11 cellular contexts compared by ENCODE assay signal in genomic region chr1:50109647-50110075, GRCh38. TPM values are rescaled to one million over a fixed set of nuclear protein-coding genes. Genes with fewer than 3 reads are reported as not detected.
DNase-seq lines count a peak whose midpoint lies in the region; ATAC-seq, FAIRE-seq and TF ChIP-seq lines count a peak whose summit lies in the region.
"Had no signal": no experiment of that assay in that cellular context is flagged by ENCODE, and none has a peak within 500 bp of the region (broad histone marks: within the 10 kb centered on the region; RNA-seq: fewer than 3 reads in every experiment).

No MANE protein-coding gene starts in this region.

- H3K4me3 ChIP-seq in right lobe of liver (no peak overlapping the region), HepG2 (replicated peaks in 1 of 3; ENCODE audit: insufficient read depth in 1 of 3, low read depth in 2 of 3, low read length in 3 of 3) (no peak overlapping the region), endodermal cell (ENCODE audit: low read length) (no peak overlapping the region), upper lobe of right lung (no peak overlapping the region), gastroesophageal sphincter (no peak overlapping the region)
- H3K4me3 ChIP-seq: skin epidermis had no signal

- peaks cover 71% of the 10 kb centered on the region for H3K4me1 Mint-ChIP-seq in endodermal cell

- BruUV-seq in HepG2 (replicated peaks; lab: Mats Ljungman, UMichigan): no TSS peak

- no peak for TF ChIP-seq RAD21 in HepG2 (CRISPR knock-in tag; IDR thresholded peaks at IDR 0.05)

- H2AFZ ChIP-seq in HepG2 (ENCODE audit: low read length): no peak overlapping the region

- H4K20me1 ChIP-seq in HepG2 (ENCODE audit: insufficient read depth, low read length): no peaks in the 10 kb centered on the region

- H3K27ac Mint-ChIP-seq in endodermal cell: no peak overlapping the region
- H3K27ac Mint-ChIP-seq: CD4-positive, CD25-positive, alpha-beta regulatory T cell had no signal

- TF ChIP-seq POLR2A in right lobe of liver (IDR thresholded peaks at IDR 0.05): no peak
- TF ChIP-seq POLR2A in HepG2 (IDR thresholded peaks at IDR 0.05; ENCODE audit: insufficient read depth in 1 of 2, low read depth in 2 of 2, low read length in 2 of 2): no peak
- no peak for TF ChIP-seq POLR2A in gastroesophageal sphincter (IDR thresholded peaks at IDR 0.05)

- no peak for TF ChIP-seq EP300 in HepG2 (IDR thresholded peaks at IDR 0.05; ENCODE audit: low read depth in 2 of 2, low read length in 2 of 2)
- no peak for TF ChIP-seq EP300 in HepG2 (CRISPR knock-in tag; IDR thresholded peaks at IDR 0.05; ENCODE audit: borderline replicate concordance)
- TF ChIP-seq EP300 in gastroesophageal sphincter (IDR thresholded peaks at IDR 0.05): no peak

- DNase-seq in right lobe of liver (no peak), HepG2 (ENCODE audit: low spot score) (no peak), NCI-H748 (lab: John Stamatoyannopoulos, UW; ENCODE audit: unreplicated experiment) (peak; percentile 83), endodermal cell (no peak), upper lobe of right lung (no peak)

- H3K4me1 ChIP-seq in right lobe of liver: no peaks in the 10 kb centered on the region
- no peaks in the 10 kb centered on the region for H3K4me1 ChIP-seq in HepG2 (ENCODE audit: insufficient read depth, low read length)
- H3K4me1 ChIP-seq in endodermal cell (ENCODE audit: control insufficient read depth, insufficient read depth, low read length): no peaks in the 10 kb centered on the region
- no peaks in the 10 kb centered on the region for H3K4me1 ChIP-seq in upper lobe of right lung
- H3K4me1 ChIP-seq in gastroesophageal sphincter: peaks cover 0 to 6% (median 0%) of the 10 kb centered on the region in 3 donors

- POLR2A ChIA-PET in HepG2 (lab: Yijun Ruan, JAX): no interaction called here

- no peaks in the 10 kb centered on the region for H3K79me2 ChIP-seq in HepG2 (ENCODE audit: insufficient read depth, low read length)

- no peaks in the 10 kb centered on the region for H3K36me3 Mint-ChIP-seq in endodermal cell (ENCODE audit: low read depth)
- H3K36me3 Mint-ChIP-seq: CD4-positive, CD25-positive, alpha-beta regulatory T cell had no signal

- H3K27ac ChIP-seq in right lobe of liver: no peak overlapping the region
- no peak overlapping the region for H3K27ac ChIP-seq in HepG2 (ENCODE audit: extremely low read length, insufficient read depth, low read length)
- peak overlapping the region; percentile 92 for H3K27ac ChIP-seq in endodermal cell (ENCODE audit: low read depth, low read length)
- H3K27ac ChIP-seq in upper lobe of right lung: no peak overlapping the region
- no peak overlapping the region for H3K27ac ChIP-seq in gastroesophageal sphincter
- H3K27ac ChIP-seq: skin epidermis had no signal

- ATAC-seq in right lobe of liver (peak; percentile 28 to 62 (median 52)), HepG2 (no peak), upper lobe of right lung (peak; percentile 70), HG02571 (IDR thresholded peaks at IDR 0.05; ENCODE audit: unreplicated experiment) (no peak), gastroesophageal sphincter (no peak), HG03196 (IDR thresholded peaks at IDR 0.05; ENCODE audit: unreplicated experiment) (no peak)

- no peak overlapping the region for H3K9ac ChIP-seq in HepG2 (ENCODE audit: insufficient read depth, low read depth, low read length)
- H3K9ac ChIP-seq in endodermal cell (ENCODE audit: extremely low read depth, low read length, poor library complexity, severe bottlenecking): no peak overlapping the region

- CTCF ChIA-PET in HepG2 (lab: Yijun Ruan, JAX; ENCODE audit: low intra/inter-chr PET ratio, low total read pairs): no interaction called here

- H3K27me3 Mint-ChIP-seq in endodermal cell (ENCODE audit: insufficient read depth): no peaks in the 10 kb centered on the region

- no peak for FAIRE-seq in HepG2 (lab: Jason Lieb, UNC)

- peaks cover 3 to 6% of the 10 kb centered on the region in 2 donors for H3K27me3 ChIP-seq in right lobe of liver
- peaks cover 0 to 13% of the 10 kb centered on the region in 2 experiments; a peak in 3 of 5 replicates for H3K27me3 ChIP-seq in HepG2 (ENCODE audit: control insufficient read depth in 1 of 2, insufficient read depth in 2 of 2, low read length in 2 of 2)
- no peaks in the 10 kb centered on the region for H3K27me3 ChIP-seq in endodermal cell (ENCODE audit: control insufficient read depth, insufficient read depth, low read length, poor library complexity, severe bottlenecking)
- H3K27me3 ChIP-seq in upper lobe of right lung: peaks cover 33% of the 10 kb centered on the region
- H3K27me3 ChIP-seq in gastroesophageal sphincter: peaks cover 59% of the 10 kb centered on the region

- peak overlapping the region; percentile 38 for H3K4me3 Mint-ChIP-seq in endodermal cell

- TF ChIP-seq CTCF in right lobe of liver (IDR thresholded peaks at IDR 0.05) (no peak), HepG2 (CRISPR knock-in tag; IDR thresholded peaks at IDR 0.05) (no peak), endodermal cell (conservative IDR thresholded peaks at IDR 0.05) (no peak), upper lobe of right lung (IDR thresholded peaks at IDR 0.05) (no peak), gastroesophageal sphincter (IDR thresholded peaks at IDR 0.05) (no peak)

- in situ Hi-C loops in HepG2 (cut with HindIII; ENCODE audit: extremely low pct_ligation_motif_present, low pct_unique_long_range_greater_than_20kb): no loop called here

- H3K9me3 ChIP-seq in right lobe of liver (no peaks in the 10 kb centered on the region), HepG2 (ENCODE audit: low read length) (no peaks in the 10 kb centered on the region), endodermal cell (ENCODE audit: control insufficient read depth, low read length) (peaks cover 18% of the 10 kb centered on the region), upper lobe of right lung (no peaks in the 10 kb centered on the region), gastroesophageal sphincter (no peaks in the 10 kb centered on the region)

- H3K36me3 ChIP-seq in right lobe of liver (no peaks in the 10 kb centered on the region), HepG2 (replicated peaks in 1 of 2; ENCODE audit: control insufficient read depth in 1 of 2, insufficient read depth in 2 of 2, low read length in 2 of 2) (no peaks in the 10 kb centered on the region), endodermal cell (ENCODE audit: control insufficient read depth, insufficient read depth, low read length) (no peaks in the 10 kb centered on the region), upper lobe of right lung (no peaks in the 10 kb centered on the region), gastroesophageal sphincter (no peaks in the 10 kb centered on the region)

- H3K9me3 Mint-ChIP-seq in endodermal cell: no peaks in the 10 kb centered on the region

- no peak overlapping the region for H3K4me2 ChIP-seq in HepG2 (ENCODE audit: low read depth, low read length)

- intact Hi-C loops in right lobe of liver (cut with DNase I) (no loop called here), HepG2 (cut with micrococcal nuclease; ENCODE audit: unreplicated experiment) (loop anchor here (10.0 kb wide), 1 partner anchor 165 kb away; no protein-coding TSS in a partner anchor), upper lobe of right lung (cut with DNase I) (no loop called here)

- 27% methylated on average over 7 of the region's 8 CpGs for WGBS in right lobe of liver (ENCODE audit: insufficient coverage, low coverage, low lambda C conversion rate, missing lambda C conversion rate)
- 39% methylated on average over 8 of the region's 8 CpGs for WGBS in HepG2 (ENCODE audit: low lambda C conversion rate)
- WGBS in endodermal cell (ENCODE audit: insufficient coverage in 1 of 2, insufficient read length in 1 of 2), 2 experiments: 71 to 86% methylated on average over 5 to 8 of the region's 8 CpGs
- WGBS in gastroesophageal sphincter (ENCODE audit: low coverage in 1 of 2), 2 donors: 22 to 37% methylated on average over 7 to 8 of the region's 8 CpGs

TF ChIP-seq in HepG2, 621 proteins besides CTCF, POLR2A, EP300 and RAD21 (continues in another document):
- TF ChIP-seq ETS1 (CRISPR knock-in tag; IDR thresholded peaks at IDR 0.05): no peak

RNA-seq across cellular contexts. Expression of gene ELAVL4, which starts 0.9 kb away (rescaled TPM):
- total RNA-seq in right lobe of liver (under 1 TPM in 3 of 6 experiments, not detected in 3; 0.19 to 0.66 (median 0.37) TPM), HepG2 (2016; rRNA removed; fragmentation: Illumina TruSeq; extraction: Trizol) (not detected in 2 replicates), endodermal cell (10 to 100 TPM in 1 of 2 donors, 1 to 10 TPM in 1; 4.0 to 10.3 TPM), upper lobe of right lung (0.12 TPM), gastroesophageal sphincter (1 to 10 TPM in 2 of 4 donors, under 1 TPM in 1, not detected in 1; 0.23 to 2.4 (median 2.0) TPM)
- not detected in 2 replicates for total RNA-seq in HepG2 (2016; cell fraction: cytosol; rRNA removed; fragmentation: Illumina TruSeq; extraction: Trizol; ENCODE audit: low read depth)
- not detected in 2 replicates for total RNA-seq in HepG2 (2016; cell fraction: insoluble cytoplasmic fraction; rRNA removed; fragmentation: Illumina TruSeq; extraction: Trizol)
- total RNA-seq in HepG2 (2016; cell fraction: membrane; rRNA removed; fragmentation: Illumina TruSeq; extraction: Trizol): not detected in 2 replicates
- not detected in 2 replicates for total RNA-seq in HepG2 (2016; cell fraction: nucleus; rRNA removed; fragmentation: Illumina TruSeq; extraction: Trizol)
- polyA plus RNA-seq in HepG2 (2011; rRNA removed): not detected in 2 replicates
- not detected in 2 replicates for polyA plus RNA-seq in HepG2 (2011; cell fraction: cytosol; rRNA removed)
- polyA plus RNA-seq in HepG2 (2011; cell fraction: nucleus; rRNA removed): not detected in 2 replicates
- not detected in 2 replicates for polyA plus RNA-seq in HepG2 (2012)
- polyA plus RNA-seq in HepG2 (2016; cell fraction: cytosol; fragmentation: Illumina TruSeq; extraction: Trizol; ENCODE audit: low read depth): not detected in 2 replicates
- polyA plus RNA-seq in HepG2 (2016; cell fraction: insoluble cytoplasmic fraction; fragmentation: Illumina TruSeq; extraction: Trizol; ENCODE audit: low read depth): not detected in 2 replicates
- not detected in 2 replicates for polyA plus RNA-seq in HepG2 (2016; cell fraction: membrane; fragmentation: Illumina TruSeq; extraction: Trizol; ENCODE audit: low read depth)
- not detected in 2 replicates for polyA plus RNA-seq in HepG2 (2016; cell fraction: nucleus; fragmentation: Illumina TruSeq; extraction: Trizol; ENCODE audit: insufficient read depth, low read depth)
- not detected in 2 replicates for polyA minus RNA-seq in HepG2 (2011; rRNA and poly(A)+ RNA removed; ENCODE audit: low replicate concordance)
- not detected in 2 replicates for polyA minus RNA-seq in HepG2 (2011; cell fraction: cytosol; rRNA and poly(A)+ RNA removed)
- not detected in 2 replicates for polyA minus RNA-seq in HepG2 (2011; cell fraction: nucleus; rRNA and poly(A)+ RNA removed)
- polyA plus RNA-seq in endodermal cell (2013, experiment 1 of 2): 16.2 TPM
- 14.0 TPM for polyA plus RNA-seq in endodermal cell (2013, experiment 2 of 2)
- total RNA-seq: CD4-positive, CD25-positive, alpha-beta regulatory T cell; fibroblast of villous mesenchyme had no signal
- polyA plus RNA-seq: CD4-positive, CD25-positive, alpha-beta regulatory T cell had no signal

Comparison
In these comparisons a context has a peak if more than half of its experiments do, and no peak if none do; other contexts are left out.
1. ATAC-seq: peak in right lobe of liver (4 of 4) and upper lobe of right lung (single experiment); none in HepG2 (single experiment), HG02571 (single experiment), gastroesophageal sphincter (single experiment) and HG03196 (single experiment).